ENCODE assay signal across 23 cellular contexts in genomic region chr4:168197926-168198325, GRCh38.
"Had no signal": no experiment of that assay in that cellular context is flagged by ENCODE, and none has a peak within 500 bp of the region (broad histone marks: within the 10 kb centered on the region; RNA-seq: fewer than 3 reads in every experiment).

No MANE protein-coding gene starts in this region.

- DNase-seq: activated CD4-positive, alpha-beta T cell treated with anti-CD3 and anti-CD28 coated beads for 48 hours; activated CD4-positive, CD25-positive, alpha-beta regulatory T cell; activated CD8-positive, alpha-beta T cell treated with anti-CD3 and anti-CD28 coated beads, Interleukin-2, amount 10 ng/mL, durations not matched to agents 7 days and 5 days; activated naive CD4-positive, alpha-beta T cell treated with Interleukin-2 at 50 U/mL for 16 hours; activated naive CD8-positive, alpha-beta T cell treated with anti-CD3 and anti-CD28 coated beads, Interleukin-2, amount 50 U/mL, for 24 hours; activated T-cell treated with anti-CD3 and anti-CD28 coated beads, Interleukin-2, amount 50 U/mL, for 24 hours; aorta; caudate nucleus; foreskin fibroblast; left cardiac atrium; natural killer cell; right lobe of liver; stimulated activated CD4-positive, alpha-beta T cell treated with anti-CD3 and anti-CD28 coated beads, Interleukin-4, amount 100 ng/mL, for 1 hour; stimulated activated naive CD8-positive, alpha-beta T cell treated with anti-CD3 and anti-CD28 coated beads, Interleukin-15, amount 100 ng/mL, for 72 hours; T-helper 1 cell; T1000; transverse colon had no signal

- H3K27me3 ChIP-seq: hepatocyte, right lobe of liver, suprapubic skin, transverse colon, vagina had no signal

- H3K27ac ChIP-seq: hepatocyte, parathyroid adenoma, right lobe of liver, suprapubic skin, vagina had no signal

- H3K4me1 ChIP-seq: parathyroid adenoma, right lobe of liver, suprapubic skin, vagina had no signal

- H3K9ac ChIP-seq: parathyroid adenoma had no signal

- H3K36me3 ChIP-seq: right lobe of liver, suprapubic skin, transverse colon, vagina had no signal

- H3K79me2 ChIP-seq: hepatocyte, parathyroid adenoma had no signal

- ATAC-seq: activated CD8-positive, alpha-beta T cell treated with anti-CD3 and anti-CD28 coated beads, Interleukin-2, amount 10 ng/mL, durations not matched to agents 7 days and 5 days; activated naive CD8-positive, alpha-beta T cell treated with anti-CD3 and anti-CD28 coated beads, Interleukin-2, amount 50 U/mL, for 24 hours; esophagus mucosa; left cardiac atrium; natural killer cell; right lobe of liver; stimulated activated naive CD8-positive, alpha-beta T cell treated with anti-CD3 and anti-CD28 coated beads, Interleukin-15, amount 100 ng/mL, for 72 hours had no signal

- H3K9me3 ChIP-seq: right lobe of liver had no signal

- H2AFZ ChIP-seq: hepatocyte, parathyroid adenoma had no signal

- H3K4me3 ChIP-seq: hepatocyte, right lobe of liver, smooth muscle cell, suprapubic skin, transverse colon, vagina had no signal

- H3K4me2 ChIP-seq: hepatocyte, smooth muscle cell had no signal
